In genomic region chr11:85827768-85828639, GRCh38 we compare ENCODE assay signal across 8 cellular contexts. TPM values are rescaled to one million over a fixed set of nuclear protein-coding genes. Genes with fewer than 3 reads are reported as not detected.
DNase-seq lines count a peak whose midpoint lies in the region; ATAC-seq and TF ChIP-seq lines count a peak whose summit lies in the region.

No MANE protein-coding gene starts in this region.

- no peak for TF ChIP-seq EP300 in upper lobe of left lung (IDR thresholded peaks at IDR 0.05)

- H3K27ac ChIP-seq in upper lobe of left lung, result peak overlapping the region in 3 of 4 donors; percentile 11 to 34 (median 16)

- peak overlapping the region; percentile 47 for H3K4me3 Mint-ChIP-seq in activated T-cell treated with anti-CD3 and anti-CD28 coated beads, Interleukin-2, amount 50 U/mL, for 4 hours
- H3K4me3 Mint-ChIP-seq in activated CD8-positive, alpha-beta T cell treated with anti-CD3 and anti-CD28 coated beads for 36 hours, result no peak overlapping the region

- peak; percentile 63 to 69 for ATAC-seq in activated T-cell treated with anti-CD3 and anti-CD28 coated beads, Interleukin-2, amount 50 U/mL, for 4 hours
- ATAC-seq in activated CD8-positive, alpha-beta T cell treated with anti-CD3 and anti-CD28 coated beads for 36 hours, result peak; percentile 52
- ATAC-seq in upper lobe of left lung (ENCODE audit: low FRiP score in 2 of 2) (peak; percentile 28 to 46), HG03175 (IDR thresholded peaks at IDR 0.05; ENCODE audit: unreplicated experiment) (no peak), GM18517 (IDR thresholded peaks at IDR 0.05; ENCODE audit: unreplicated experiment) (no peak)

- H3K27ac Mint-ChIP-seq in activated CD8-positive, alpha-beta T cell treated with anti-CD3 and anti-CD28 coated beads for 36 hours, result peak overlapping the region; percentile 11

- WGBS in upper lobe of left lung, 2 donors, result 29 to 45% methylated on average over 2 of the region's 2 CpGs

- no peaks in the 10 kb centered on the region for H3K36me3 ChIP-seq in upper lobe of left lung

- H3K9me3 Mint-ChIP-seq in activated T-cell treated with anti-CD3 and anti-CD28 coated beads, Interleukin-2, amount 50 U/mL, for 4 hours, result no peaks in the 10 kb centered on the region
- H3K9me3 Mint-ChIP-seq in activated CD8-positive, alpha-beta T cell treated with anti-CD3 and anti-CD28 coated beads for 36 hours, result no peaks in the 10 kb centered on the region

- no peak overlapping the region for H3K4me3 ChIP-seq in upper lobe of left lung

- no peak for TF ChIP-seq CTCF in activated CD8-positive, alpha-beta T cell treated with anti-CD3 and anti-CD28 coated beads for 36 hours (IDR thresholded peaks at IDR 0.05)
- no peak for TF ChIP-seq CTCF in upper lobe of left lung (IDR thresholded peaks at IDR 0.05)

- peaks cover 0 to 17% (median 14%) of the 10 kb centered on the region in 4 donors for H3K4me1 ChIP-seq in upper lobe of left lung

- CTCF ChIA-PET in activated CD8-positive, alpha-beta T cell treated with anti-CD3 and anti-CD28 coated beads for 36 hours (lab: Charles Lee), result interaction anchor here (3.1 kb wide), 1 partner anchor 27 kb away, joined by 11 read pairs; the partner anchor contains the start of gene CCDC83

- H3K9me3 ChIP-seq in upper lobe of left lung, result no peaks in the 10 kb centered on the region

- intact Hi-C loops in activated CD8-positive, alpha-beta T cell treated with anti-CD3 and anti-CD28 coated beads for 36 hours (cut with micrococcal nuclease), result loop anchor here (10.0 kb wide), 1 partner anchor 163 kb away; the partner anchor contains the start of gene CREBZF

- no peak for DNase-seq in activated T-cell treated with anti-CD3 and anti-CD28 coated beads, Interleukin-2, amount 50 U/mL, for 4 hours
- DNase-seq in activated T-cell treated with anti-CD3 and anti-CD28 coated beads, Interleukin-2, amount 50 U/mL, for 48 hours, result no peak
- peak; percentile 41 for DNase-seq in activated CD8-positive, alpha-beta T cell treated with anti-CD3 and anti-CD28 coated beads for 36 hours
- DNase-seq in glomerular visceral epithelial cell (ENCODE audit: extremely low spot score) (peak; percentile 60), upper lobe of left lung (no peak)
- no peak for DNase-seq in activated CD8-positive, alpha-beta memory T cell treated with anti-CD3 and anti-CD28 coated beads, Interleukin-2, amount 50 U/mL, for 4 hours

- peaks cover 56% of the 10 kb centered on the region for H3K4me1 Mint-ChIP-seq in activated T-cell treated with anti-CD3 and anti-CD28 coated beads, Interleukin-2, amount 50 U/mL, for 4 hours (ENCODE audit: low read depth)
- H3K4me1 Mint-ChIP-seq in activated CD8-positive, alpha-beta T cell treated with anti-CD3 and anti-CD28 coated beads for 36 hours (ENCODE audit: low read depth), result peaks cover 51% of the 10 kb centered on the region

- no peaks in the 10 kb centered on the region for H3K36me3 Mint-ChIP-seq in activated T-cell treated with anti-CD3 and anti-CD28 coated beads, Interleukin-2, amount 50 U/mL, for 4 hours (ENCODE audit: insufficient read depth)
- no peaks in the 10 kb centered on the region for H3K36me3 Mint-ChIP-seq in activated CD8-positive, alpha-beta T cell treated with anti-CD3 and anti-CD28 coated beads for 36 hours (ENCODE audit: low read depth)

- POLR2A ChIA-PET in activated CD8-positive, alpha-beta T cell treated with anti-CD3 and anti-CD28 coated beads for 36 hours (lab: Charles Lee), result interaction anchor here (0.8 to 1.2 kb wide), 3 partner anchors 14 to 149 kb away, joined by 3 to 4 read pairs (median 4); no protein-coding TSS in a partner anchor

- no peak for TF ChIP-seq POLR2A in upper lobe of left lung (IDR thresholded peaks at IDR 0.05)

- H3K27me3 Mint-ChIP-seq in activated T-cell treated with anti-CD3 and anti-CD28 coated beads, Interleukin-2, amount 50 U/mL, for 4 hours (ENCODE audit: low read depth), result no peaks in the 10 kb centered on the region
- no peaks in the 10 kb centered on the region for H3K27me3 Mint-ChIP-seq in activated CD8-positive, alpha-beta T cell treated with anti-CD3 and anti-CD28 coated beads for 36 hours

- no peaks in the 10 kb centered on the region for H3K27me3 ChIP-seq in upper lobe of left lung

RNA-seq across cellular contexts. Expression of gene SYTL2, which starts 17.1 kb away (rescaled TPM):
- total RNA-seq in activated T-cell treated with anti-CD3 and anti-CD28 coated beads, Interleukin-2, amount 50 U/mL, for 4 hours, result 1 to 10 TPM; 2.7 to 5.8 (median 2.7) TPM
- 10 to 100 TPM in 1 of 2 experiments, 1 to 10 TPM in 1; 9.5 to 11.2 TPM for total RNA-seq in activated CD8-positive, alpha-beta T cell treated with anti-CD3 and anti-CD28 coated beads for 36 hours
- 10 to 100 TPM; 11.9 to 52.7 (median 20.1) TPM for total RNA-seq in upper lobe of left lung

RNA-seq across cellular contexts. Expression of gene CCDC83, which starts 27.2 kb away (rescaled TPM):
- not detected for total RNA-seq in activated T-cell treated with anti-CD3 and anti-CD28 coated beads, Interleukin-2, amount 50 U/mL, for 4 hours
- total RNA-seq in activated CD8-positive, alpha-beta T cell treated with anti-CD3 and anti-CD28 coated beads for 36 hours, result not detected
- not detected for total RNA-seq in upper lobe of left lung

Comparison
In these comparisons a context has a peak if more than half of its experiments do, and no peak if none do; other contexts are left out.
1. ATAC-seq: peak in activated T-cell treated with anti-CD3 and anti-CD28 coated beads, Interleukin-2, amount 50 U/mL, for 4 hours (2 of 2), activated CD8-positive, alpha-beta T cell treated with anti-CD3 and anti-CD28 coated beads for 36 hours (single experiment) and upper lobe of left lung (2 of 2); none in HG03175 (single experiment) and GM18517 (single experiment).
2. DNase-seq: peak in activated CD8-positive, alpha-beta T cell treated with anti-CD3 and anti-CD28 coated beads for 36 hours (single experiment) and glomerular visceral epithelial cell (single experiment); none in activated T-cell treated with anti-CD3 and anti-CD28 coated beads, Interleukin-2, amount 50 U/mL, for 4 hours (single experiment), activated T-cell treated with anti-CD3 and anti-CD28 coated beads, Interleukin-2, amount 50 U/mL, for 48 hours (0 of 2), upper lobe of left lung (0 of 2) and activated CD8-positive, alpha-beta memory T cell treated with anti-CD3 and anti-CD28 coated beads, Interleukin-2, amount 50 U/mL, for 4 hours (single experiment).